Comparison of ENCODE assay signal across 10 cellular contexts in genomic region chr5:16461782-16462181, GRCh38. TPM values are rescaled to one million over a fixed set of nuclear protein-coding genes. Genes with fewer than 3 reads are reported as not detected.
DNase-seq lines count a peak whose midpoint lies in the region; ATAC-seq and TF ChIP-seq lines count a peak whose summit lies in the region.
"Had no signal": no experiment of that assay in that cellular context is flagged by ENCODE, and none has a peak within 500 bp of the region (broad histone marks: within the 10 kb centered on the region; RNA-seq: fewer than 3 reads in every experiment).

No MANE protein-coding gene starts in this region.

- no peak for TF ChIP-seq CTCF in AG04450 (IDR thresholded peaks at IDR 0.05; ENCODE audit: low read depth, low read length)
- TF ChIP-seq CTCF in kidney epithelial cell (IDR thresholded peaks at IDR 0.05; ENCODE audit: insufficient read depth, low read length, poor library complexity, severe bottlenecking), result no peak
- no peak for TF ChIP-seq CTCF in tibial artery (IDR thresholded peaks at IDR 0.05)

- H3K36me3 Mint-ChIP-seq in activated T-helper 2 cell treated with anti-CD3 and anti-CD28 coated beads, Interferon-gamma antibody, Interleukin-2, Interleukin-4, amounts not matched to agents 10 μg/mL and 5 μg/mL and 100 μg/mL, durations not matched to agents 14 hours and 24 hours and 36 hours (ENCODE audit: low read depth), result peaks cover 78% of the 10 kb centered on the region

- H3K27ac ChIP-seq in AG04450 (ENCODE audit: low read depth, low read length) (peak overlapping the region; percentile 52), tibial artery (no peak overlapping the region)

- H3K27ac Mint-ChIP-seq in activated T-helper 2 cell treated with anti-CD3 and anti-CD28 coated beads, Interferon-gamma antibody, Interleukin-2, Interleukin-4, amounts not matched to agents 10 μg/mL and 5 μg/mL and 100 μg/mL, durations not matched to agents 14 hours and 24 hours and 36 hours, result no peak overlapping the region

- no peaks in the 10 kb centered on the region for H3K27me3 Mint-ChIP-seq in activated T-helper 2 cell treated with anti-CD3 and anti-CD28 coated beads, Interferon-gamma antibody, Interleukin-2, Interleukin-4, amounts not matched to agents 10 μg/mL and 5 μg/mL and 100 μg/mL, durations not matched to agents 14 hours and 24 hours and 36 hours (ENCODE audit: low read depth)

- H3K4me3 ChIP-seq in AG04450 (ENCODE audit: low read depth, low read length), result no peak overlapping the region
- H3K4me3 ChIP-seq in kidney epithelial cell (ENCODE audit: low read depth, low read length), result no peak overlapping the region
- no peak overlapping the region for H3K4me3 ChIP-seq in tibial artery

- no peaks in the 10 kb centered on the region for H3K36me3 ChIP-seq in kidney epithelial cell (ENCODE audit: control insufficient read depth, insufficient read depth, low read length)
- H3K36me3 ChIP-seq in tibial artery, result peaks cover 49 to 65% (median 53%) of the 10 kb centered on the region in 3 donors

- no peaks in the 10 kb centered on the region for H3K27me3 ChIP-seq in AG04450 (ENCODE audit: control insufficient read depth, insufficient read depth, low read length)
- H3K27me3 ChIP-seq in kidney epithelial cell (ENCODE audit: control insufficient read depth, insufficient read depth, low read length), result no peaks in the 10 kb centered on the region
- H3K27me3 ChIP-seq in tibial artery, result no peaks in the 10 kb centered on the region

- CTCF ChIA-PET in AG04450 (lab: Charles Lee), result no interaction called here

- peaks cover 9% of the 10 kb centered on the region; the same call in 1 of the 2 replicates for H3K9me3 ChIP-seq in AG04450 (ENCODE audit: control insufficient read depth, insufficient read depth, low read length)
- H3K9me3 ChIP-seq in tibial artery, result no peaks in the 10 kb centered on the region

- no peaks in the 10 kb centered on the region for H3K9me3 Mint-ChIP-seq in activated T-helper 2 cell treated with anti-CD3 and anti-CD28 coated beads, Interferon-gamma antibody, Interleukin-2, Interleukin-4, amounts not matched to agents 10 μg/mL and 5 μg/mL and 100 μg/mL, durations not matched to agents 14 hours and 24 hours and 36 hours

- peaks cover 0 to 48% (median 38%) of the 10 kb centered on the region in 4 donors for H3K4me1 ChIP-seq in tibial artery

- H3K4me1 Mint-ChIP-seq in activated T-helper 2 cell treated with anti-CD3 and anti-CD28 coated beads, Interferon-gamma antibody, Interleukin-2, Interleukin-4, amounts not matched to agents 10 μg/mL and 5 μg/mL and 100 μg/mL, durations not matched to agents 14 hours and 24 hours and 36 hours (ENCODE audit: low read depth), result peaks cover 72% of the 10 kb centered on the region

- ATAC-seq in GM18858 (IDR thresholded peaks at IDR 0.05; ENCODE audit: unreplicated experiment) (no peak), GM21723 (IDR thresholded peaks at IDR 0.05; ENCODE audit: unreplicated experiment) (no peak)

- peak overlapping the region; percentile 15 for H3K4me3 Mint-ChIP-seq in activated T-helper 2 cell treated with anti-CD3 and anti-CD28 coated beads, Interferon-gamma antibody, Interleukin-2, Interleukin-4, amounts not matched to agents 10 μg/mL and 5 μg/mL and 100 μg/mL, durations not matched to agents 14 hours and 24 hours and 36 hours (ENCODE audit: low read depth)

- DNase-seq in AG04450 (ENCODE audit: low read depth, low spot score) (peak; percentile 91), GM04503 (ENCODE audit: low read depth) (peak; percentile 87), kidney epithelial cell (ENCODE audit: low read depth) (peak; percentile 60), cerebellar nuclear complex (lab: John Stamatoyannopoulos, UW) (no peak), tibial artery (no peak)
- no peak for DNase-seq in activated T-helper 2 cell treated with anti-CD3 and anti-CD28 coated beads, Interferon-gamma antibody, Interleukin-2, Interleukin-4, amounts not matched to agents 10 μg/mL and 5 μg/mL and 100 μg/mL, durations not matched to agents 14 hours and 24 hours and 36 hours (ENCODE audit: low spot score)
- DNase-seq: activated CD4-positive, alpha-beta T cell treated with anti-CD3 and anti-CD28 coated beads for 1 hour; central memory CD4-positive, alpha-beta T cell had no signal

- intact Hi-C loops in activated T-helper 2 cell treated with anti-CD3 and anti-CD28 coated beads, Interferon-gamma antibody, Interleukin-2, Interleukin-4, amounts not matched to agents 10 μg/mL and 5 μg/mL and 100 μg/mL, durations not matched to agents 14 hours and 24 hours and 36 hours (cut with micrococcal nuclease), result no loop called here
- intact Hi-C loops in tibial artery (cut with DNase I; ENCODE audit: low total_unique reads), result loop anchor here (10.0 kb wide), 1 partner anchor 733 kb away; no protein-coding TSS in a partner anchor

- POLR2A ChIA-PET in AG04450 (lab: Yijun Ruan, JAX), result interaction anchor here (0.7 to 1.5 kb wide), 2 partner anchors 208 to 266 kb away, joined by 3 to 4 read pairs; no protein-coding TSS in a partner anchor

RNA-seq across cellular contexts. Expression of gene ZNF622, which starts 3.8 kb away (rescaled TPM):
- 19.8 and 21.5 TPM in 2 replicates for polyA plus RNA-seq in AG04450 (2011; rRNA removed)
- 15.4 and 15.5 TPM in 2 replicates for polyA minus RNA-seq in AG04450 (2011; rRNA and poly(A)+ RNA removed)
- 41.4 and 42.3 TPM in 2 replicates for total RNA-seq in activated T-helper 2 cell treated with anti-CD3 and anti-CD28 coated beads, Interferon-gamma antibody, Interleukin-2, Interleukin-4, amounts not matched to agents 10 μg/mL and 5 μg/mL and 100 μg/mL, durations not matched to agents 14 hours and 24 hours and 36 hours
- total RNA-seq in kidney epithelial cell, result 60.8 and 65.2 TPM in 2 replicates

Comparison
In these comparisons a context has a peak if more than half of its experiments do, and no peak if none do; other contexts are left out.
1. DNase-seq: peak in AG04450 (single experiment), GM04503 (single experiment) and kidney epithelial cell (single experiment); none in activated T-helper 2 cell treated with anti-CD3 and anti-CD28 coated beads, Interferon-gamma antibody, Interleukin-2, Interleukin-4, amounts not matched to agents 10 μg/mL and 5 μg/mL and 100 μg/mL, durations not matched to agents 14 hours and 24 hours and 36 hours (single experiment), cerebellar nuclear complex (0 of 2) and tibial artery (0 of 2).